In the genomic region with DNA sequence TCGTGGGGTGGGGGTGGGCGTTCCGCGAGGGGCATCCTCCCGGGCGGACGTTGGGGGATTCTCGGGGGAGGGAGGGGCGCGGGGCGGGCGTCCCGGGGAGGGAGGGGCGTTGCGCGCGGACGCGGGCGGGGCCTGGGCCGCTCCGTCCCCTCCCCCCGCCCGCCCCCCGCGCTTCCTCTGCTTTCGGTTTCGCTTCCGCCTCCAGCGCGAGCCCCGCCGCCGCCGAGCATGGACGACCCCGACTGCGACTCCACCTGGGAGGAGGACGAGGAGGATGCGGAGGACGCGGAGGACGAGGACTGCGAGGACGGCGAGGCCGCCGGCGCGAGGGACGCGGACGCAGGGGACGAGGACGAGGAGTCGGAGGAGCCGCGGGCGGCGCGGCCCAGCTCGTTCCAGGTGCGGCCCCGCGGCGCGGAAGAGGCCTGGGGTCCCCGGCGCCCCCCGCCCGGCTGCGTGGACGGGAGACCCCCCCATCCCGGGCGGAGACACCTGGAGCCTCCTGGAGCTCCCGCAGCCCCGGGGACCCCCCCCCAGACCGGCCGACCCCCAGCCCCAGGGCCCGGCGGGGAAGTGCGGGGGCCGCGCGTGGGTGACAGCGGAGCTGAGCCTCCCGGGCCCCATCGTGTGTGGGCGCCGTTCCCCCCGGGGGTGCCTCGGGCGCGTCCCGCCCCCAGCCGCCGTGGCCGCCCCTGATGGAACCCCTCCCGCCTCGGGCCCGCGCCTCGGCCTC, we compare ENCODE assay signal across 1 cellular context.
A peak's percentile ranks its signal among the peaks of the same experiment; 100 is the strongest.
TF ChIP-seq lines count a peak whose summit lies in the region.

A gene with protein sequence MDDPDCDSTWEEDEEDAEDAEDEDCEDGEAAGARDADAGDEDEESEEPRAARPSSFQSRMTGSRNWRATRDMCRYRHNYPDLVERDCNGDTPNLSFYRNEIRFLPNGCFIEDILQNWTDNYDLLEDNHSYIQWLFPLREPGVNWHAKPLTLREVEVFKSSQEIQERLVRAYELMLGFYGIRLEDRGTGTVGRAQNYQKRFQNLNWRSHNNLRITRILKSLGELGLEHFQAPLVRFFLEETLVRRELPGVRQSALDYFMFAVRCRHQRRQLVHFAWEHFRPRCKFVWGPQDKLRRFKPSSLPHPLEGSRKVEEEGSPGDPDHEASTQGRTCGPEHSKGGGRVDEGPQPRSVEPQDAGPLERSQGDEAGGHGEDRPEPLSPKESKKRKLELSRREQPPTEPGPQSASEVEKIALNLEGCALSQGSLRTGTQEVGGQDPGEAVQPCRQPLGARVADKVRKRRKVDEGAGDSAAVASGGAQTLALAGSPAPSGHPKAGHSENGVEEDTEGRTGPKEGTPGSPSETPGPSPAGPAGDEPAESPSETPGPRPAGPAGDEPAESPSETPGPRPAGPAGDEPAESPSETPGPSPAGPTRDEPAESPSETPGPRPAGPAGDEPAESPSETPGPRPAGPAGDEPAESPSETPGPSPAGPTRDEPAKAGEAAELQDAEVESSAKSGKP (plus strand): TSS at position 204 of the 733 bp plus-strand sequence. CDS start 25 bp downstream, at position 229.

TF ChIP-seq in K562, 482 proteins besides CTCF, POLR2A, EP300 and RAD21 (continued from another document and continues in another):
- TF ChIP-seq, protein P1, sequence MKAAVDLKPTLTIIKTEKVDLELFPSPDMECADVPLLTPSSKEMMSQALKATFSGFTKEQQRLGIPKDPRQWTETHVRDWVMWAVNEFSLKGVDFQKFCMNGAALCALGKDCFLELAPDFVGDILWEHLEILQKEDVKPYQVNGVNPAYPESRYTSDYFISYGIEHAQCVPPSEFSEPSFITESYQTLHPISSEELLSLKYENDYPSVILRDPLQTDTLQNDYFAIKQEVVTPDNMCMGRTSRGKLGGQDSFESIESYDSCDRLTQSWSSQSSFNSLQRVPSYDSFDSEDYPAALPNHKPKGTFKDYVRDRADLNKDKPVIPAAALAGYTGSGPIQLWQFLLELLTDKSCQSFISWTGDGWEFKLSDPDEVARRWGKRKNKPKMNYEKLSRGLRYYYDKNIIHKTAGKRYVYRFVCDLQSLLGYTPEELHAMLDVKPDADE (conservative IDR thresholded peaks at IDR 0.05; ENCODE audit: control insufficient read depth, low read depth, low read length), result 0 out of 2 replicates have a peak, but pooled peaks have one; percentile 5
- TF ChIP-seq, protein P2, sequence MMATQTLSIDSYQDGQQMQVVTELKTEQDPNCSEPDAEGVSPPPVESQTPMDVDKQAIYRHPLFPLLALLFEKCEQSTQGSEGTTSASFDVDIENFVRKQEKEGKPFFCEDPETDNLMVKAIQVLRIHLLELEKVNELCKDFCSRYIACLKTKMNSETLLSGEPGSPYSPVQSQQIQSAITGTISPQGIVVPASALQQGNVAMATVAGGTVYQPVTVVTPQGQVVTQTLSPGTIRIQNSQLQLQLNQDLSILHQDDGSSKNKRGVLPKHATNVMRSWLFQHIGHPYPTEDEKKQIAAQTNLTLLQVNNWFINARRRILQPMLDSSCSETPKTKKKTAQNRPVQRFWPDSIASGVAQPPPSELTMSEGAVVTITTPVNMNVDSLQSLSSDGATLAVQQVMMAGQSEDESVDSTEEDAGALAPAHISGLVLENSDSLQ (IDR thresholded peaks at IDR 0.05), result no peak
- peak; percentile 49 for TF ChIP-seq PHF20 (IDR thresholded peaks at IDR 0.05; ENCODE audit: partially characterized antibody)
- TF ChIP-seq KAT7 (CRISPR knock-in tag; IDR thresholded peaks at IDR 0.05; ENCODE audit: borderline replicate concordance), result 0 out of 2 replicates have a peak, but pooled peaks have one; percentile 40
- TF ChIP-seq CHD1 (IDR thresholded peaks at IDR 0.05; ENCODE audit: low read length), result peak; percentile 6
- no peak for TF ChIP-seq RB1 (IDR thresholded peaks at IDR 0.05; ENCODE audit: low read depth)
- TF ChIP-seq, protein P3, sequence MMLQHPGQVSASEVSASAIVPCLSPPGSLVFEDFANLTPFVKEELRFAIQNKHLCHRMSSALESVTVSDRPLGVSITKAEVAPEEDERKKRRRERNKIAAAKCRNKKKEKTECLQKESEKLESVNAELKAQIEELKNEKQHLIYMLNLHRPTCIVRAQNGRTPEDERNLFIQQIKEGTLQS (IDR thresholded peaks at IDR 0.05), result no peak
- TF ChIP-seq, protein P3 (CRISPR knock-in tag; conservative IDR thresholded peaks at IDR 0.05), result no peak
- TF ChIP-seq ZFX (CRISPR knock-in tag; IDR thresholded peaks at IDR 0.05), result peak; percentile 33; the same call in 1 of the 2 replicates
- TF ChIP-seq ELF1 (tag; IDR thresholded peaks at IDR 0.05), result peak; percentile 68
- TF ChIP-seq CREM (IDR thresholded peaks at IDR 0.05; ENCODE audit: low read depth), result peak; percentile 36; the same call in 1 of the 2 replicates
- TF ChIP-seq HNRNPLL (IDR thresholded peaks at IDR 0.05; ENCODE audit: low read depth, low read length, poor library complexity, severe bottlenecking), result no peak
- TF ChIP-seq, protein P4, sequence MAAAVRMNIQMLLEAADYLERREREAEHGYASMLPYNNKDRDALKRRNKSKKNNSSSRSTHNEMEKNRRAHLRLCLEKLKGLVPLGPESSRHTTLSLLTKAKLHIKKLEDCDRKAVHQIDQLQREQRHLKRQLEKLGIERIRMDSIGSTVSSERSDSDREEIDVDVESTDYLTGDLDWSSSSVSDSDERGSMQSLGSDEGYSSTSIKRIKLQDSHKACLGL (CRISPR knock-in tag; IDR thresholded peaks at IDR 0.05; ENCODE audit: borderline replicate concordance, poor library complexity, severe bottlenecking), result peak; percentile 34
- TF ChIP-seq MTA3 (IDR thresholded peaks at IDR 0.05; ENCODE audit: borderline replicate concordance), result peak; percentile 30; the same call in 1 of the 2 replicates
- TF ChIP-seq PHF8 (IDR thresholded peaks at IDR 0.05; ENCODE audit: borderline replicate concordance, low read length), result peak; percentile 75; the same call in 1 of the 2 replicates
- TF ChIP-seq CCNT2 (IDR thresholded peaks at IDR 0.05; ENCODE audit: borderline replicate concordance, extremely low read depth, insufficient read length, low read depth, low read length), result peak; percentile 22
- TF ChIP-seq, protein P5, sequence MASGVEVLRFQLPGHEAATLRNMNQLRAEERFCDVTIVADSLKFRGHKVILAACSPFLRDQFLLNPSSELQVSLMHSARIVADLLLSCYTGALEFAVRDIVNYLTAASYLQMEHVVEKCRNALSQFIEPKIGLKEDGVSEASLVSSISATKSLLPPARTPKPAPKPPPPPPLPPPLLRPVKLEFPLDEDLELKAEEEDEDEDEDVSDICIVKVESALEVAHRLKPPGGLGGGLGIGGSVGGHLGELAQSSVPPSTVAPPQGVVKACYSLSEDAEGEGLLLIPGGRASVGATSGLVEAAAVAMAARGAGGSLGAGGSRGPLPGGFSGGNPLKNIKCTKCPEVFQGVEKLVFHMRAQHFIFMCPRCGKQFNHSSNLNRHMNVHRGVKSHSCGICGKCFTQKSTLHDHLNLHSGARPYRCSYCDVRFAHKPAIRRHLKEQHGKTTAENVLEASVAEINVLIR (CRISPR knock-in tag; IDR thresholded peaks at IDR 0.05), result no peak
- TF ChIP-seq, protein P6, sequence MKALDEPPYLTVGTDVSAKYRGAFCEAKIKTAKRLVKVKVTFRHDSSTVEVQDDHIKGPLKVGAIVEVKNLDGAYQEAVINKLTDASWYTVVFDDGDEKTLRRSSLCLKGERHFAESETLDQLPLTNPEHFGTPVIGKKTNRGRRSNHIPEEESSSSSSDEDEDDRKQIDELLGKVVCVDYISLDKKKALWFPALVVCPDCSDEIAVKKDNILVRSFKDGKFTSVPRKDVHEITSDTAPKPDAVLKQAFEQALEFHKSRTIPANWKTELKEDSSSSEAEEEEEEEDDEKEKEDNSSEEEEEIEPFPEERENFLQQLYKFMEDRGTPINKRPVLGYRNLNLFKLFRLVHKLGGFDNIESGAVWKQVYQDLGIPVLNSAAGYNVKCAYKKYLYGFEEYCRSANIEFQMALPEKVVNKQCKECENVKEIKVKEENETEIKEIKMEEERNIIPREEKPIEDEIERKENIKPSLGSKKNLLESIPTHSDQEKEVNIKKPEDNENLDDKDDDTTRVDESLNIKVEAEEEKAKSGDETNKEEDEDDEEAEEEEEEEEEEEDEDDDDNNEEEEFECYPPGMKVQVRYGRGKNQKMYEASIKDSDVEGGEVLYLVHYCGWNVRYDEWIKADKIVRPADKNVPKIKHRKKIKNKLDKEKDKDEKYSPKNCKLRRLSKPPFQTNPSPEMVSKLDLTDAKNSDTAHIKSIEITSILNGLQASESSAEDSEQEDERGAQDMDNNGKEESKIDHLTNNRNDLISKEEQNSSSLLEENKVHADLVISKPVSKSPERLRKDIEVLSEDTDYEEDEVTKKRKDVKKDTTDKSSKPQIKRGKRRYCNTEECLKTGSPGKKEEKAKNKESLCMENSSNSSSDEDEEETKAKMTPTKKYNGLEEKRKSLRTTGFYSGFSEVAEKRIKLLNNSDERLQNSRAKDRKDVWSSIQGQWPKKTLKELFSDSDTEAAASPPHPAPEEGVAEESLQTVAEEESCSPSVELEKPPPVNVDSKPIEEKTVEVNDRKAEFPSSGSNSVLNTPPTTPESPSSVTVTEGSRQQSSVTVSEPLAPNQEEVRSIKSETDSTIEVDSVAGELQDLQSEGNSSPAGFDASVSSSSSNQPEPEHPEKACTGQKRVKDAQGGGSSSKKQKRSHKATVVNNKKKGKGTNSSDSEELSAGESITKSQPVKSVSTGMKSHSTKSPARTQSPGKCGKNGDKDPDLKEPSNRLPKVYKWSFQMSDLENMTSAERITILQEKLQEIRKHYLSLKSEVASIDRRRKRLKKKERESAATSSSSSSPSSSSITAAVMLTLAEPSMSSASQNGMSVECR (CRISPR knock-in tag; IDR thresholded peaks at IDR 0.05), result peak; percentile 75
- no peak for TF ChIP-seq ZNF717 (CRISPR knock-in tag; IDR thresholded peaks at IDR 0.05)
- TF ChIP-seq, protein P7, sequence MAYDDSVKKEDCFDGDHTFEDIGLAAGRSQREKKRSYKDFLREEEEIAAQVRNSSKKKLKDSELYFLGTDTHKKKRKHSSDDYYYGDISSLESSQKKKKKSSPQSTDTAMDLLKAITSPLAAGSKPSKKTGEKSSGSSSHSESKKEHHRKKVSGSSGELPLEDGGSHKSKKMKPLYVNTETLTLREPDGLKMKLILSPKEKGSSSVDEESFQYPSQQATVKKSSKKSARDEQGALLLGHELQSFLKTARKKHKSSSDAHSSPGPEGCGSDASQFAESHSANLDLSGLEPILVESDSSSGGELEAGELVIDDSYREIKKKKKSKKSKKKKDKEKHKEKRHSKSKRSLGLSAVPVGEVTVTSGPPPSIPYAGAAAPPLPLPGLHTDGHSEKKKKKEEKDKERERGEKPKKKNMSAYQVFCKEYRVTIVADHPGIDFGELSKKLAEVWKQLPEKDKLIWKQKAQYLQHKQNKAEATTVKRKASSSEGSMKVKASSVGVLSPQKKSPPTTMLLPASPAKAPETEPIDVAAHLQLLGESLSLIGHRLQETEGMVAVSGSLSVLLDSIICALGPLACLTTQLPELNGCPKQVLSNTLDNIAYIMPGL (CRISPR knock-in tag; IDR thresholded peaks at IDR 0.05), result 0 out of 2 replicates have a peak, but pooled peaks have one; percentile 54
- no peak for TF ChIP-seq PML (IDR thresholded peaks at IDR 0.05; ENCODE audit: low read length)
- no peak for TF ChIP-seq NCOA6 (IDR thresholded peaks at IDR 0.05)
- TF ChIP-seq RBBP5 (IDR thresholded peaks at IDR 0.05; ENCODE audit: borderline replicate concordance, insufficient read depth, low read length, poor library complexity, severe bottlenecking), result peak; percentile 95
- TF ChIP-seq TAF1 (IDR thresholded peaks at IDR 0.05; ENCODE audit: control insufficient read depth, extremely low read depth, insufficient read depth, low read length, severe bottlenecking), result peak; percentile 53
- no peak for TF ChIP-seq TARDBP (IDR thresholded peaks at IDR 0.05)
- no peak for TF ChIP-seq HMG20B (CRISPR knock-in tag; IDR thresholded peaks at IDR 0.05)
- TF ChIP-seq ILK (tag; IDR thresholded peaks at IDR 0.05; ENCODE audit: borderline replicate concordance, low read depth), result no peak
- TF ChIP-seq MAZ (CRISPR knock-in tag; conservative IDR thresholded peaks at IDR 0.05 in 1 of 2, IDR thresholded peaks at IDR 0.05 in 1 of 2), result peak; percentile 62 to 68
- TF ChIP-seq SIN3B (IDR thresholded peaks at IDR 0.05; ENCODE audit: low read depth), result 0 out of 2 replicates have a peak, but pooled peaks have one; percentile 16
- no peak for TF ChIP-seq SMAD1 (IDR thresholded peaks at IDR 0.05; ENCODE audit: low read depth, low read length, partially characterized antibody)
- TF ChIP-seq NFIC (IDR thresholded peaks at IDR 0.05), result 0 out of 2 replicates have a peak, but pooled peaks have one; percentile 9
- TF ChIP-seq, protein P8, sequence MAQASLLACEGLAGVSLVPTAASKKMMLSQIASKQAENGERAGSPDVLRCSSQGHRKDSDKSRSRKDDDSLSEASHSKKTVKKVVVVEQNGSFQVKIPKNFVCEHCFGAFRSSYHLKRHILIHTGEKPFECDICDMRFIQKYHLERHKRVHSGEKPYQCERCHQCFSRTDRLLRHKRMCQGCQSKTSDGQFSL (CRISPR knock-in tag; IDR thresholded peaks at IDR 0.05), result peak; percentile 57; the same call in 1 of the 2 replicates
- TF ChIP-seq, protein P8 (tag; IDR thresholded peaks at IDR 0.05), result no peak
- no peak for TF ChIP-seq ZNF274 (IDR thresholded peaks at IDR 0.05; ENCODE audit: borderline replicate concordance, low read depth, low read length)
- peak in 1 of 2 experiments; percentile 84; a peak in 2 of 4 replicates for TF ChIP-seq HDAC1 (IDR thresholded peaks at IDR 0.05)
- TF ChIP-seq, protein P9, sequence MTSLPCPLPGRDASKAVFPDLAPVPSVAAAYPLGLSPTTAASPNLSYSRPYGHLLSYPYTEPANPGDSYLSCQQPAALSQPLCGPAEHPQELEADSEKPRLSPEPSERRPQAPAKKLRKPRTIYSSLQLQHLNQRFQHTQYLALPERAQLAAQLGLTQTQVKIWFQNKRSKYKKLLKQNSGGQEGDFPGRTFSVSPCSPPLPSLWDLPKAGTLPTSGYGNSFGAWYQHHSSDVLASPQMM (CRISPR knock-in tag; IDR thresholded peaks at IDR 0.05), result no peak
- no peak for TF ChIP-seq ZBTB17 (CRISPR knock-in tag; IDR thresholded peaks at IDR 0.05)
- TF ChIP-seq GABPA (tag; conservative IDR thresholded peaks at IDR 0.05; ENCODE audit: low read depth), result 0 out of 2 replicates have a peak, but pooled peaks have one; percentile 36
- TF ChIP-seq KLF13 (tag; IDR thresholded peaks at IDR 0.05; ENCODE audit: borderline replicate concordance, low read depth), result no peak
- no peak for TF ChIP-seq FOXK2 (conservative IDR thresholded peaks at IDR 0.05 in 1 of 2, IDR thresholded peaks at IDR 0.05 in 1 of 2; ENCODE audit: low read depth in 2 of 2)
- TF ChIP-seq KDM2B (CRISPR knock-in tag; IDR thresholded peaks at IDR 0.05), result peak; percentile 53; the same call in 1 of the 2 replicates
- peak; percentile 92 for TF ChIP-seq ZNF263 (CRISPR knock-in tag; IDR thresholded peaks at IDR 0.05; ENCODE audit: borderline replicate concordance)
- 0 out of 2 replicates have a peak, but pooled peaks have one; percentile 55 for TF ChIP-seq MXI1 (IDR thresholded peaks at IDR 0.05; ENCODE audit: low read depth, low read length)
- 0 out of 2 replicates have a peak, but pooled peaks have one; percentile 56 for TF ChIP-seq GATAD2A (IDR thresholded peaks at IDR 0.05)
